In genomic region chr9:127548352-127548878, GRCh38 we compare ENCODE assay signal across 1 cellular context.
TF ChIP-seq lines count a peak whose summit lies in the region.

No MANE protein-coding gene starts in this region.

TF ChIP-seq in HepG2, 621 proteins besides CTCF, POLR2A, EP300 and RAD21 (continued from another document and continues in another):
- TF ChIP-seq PAXIP1 (CRISPR knock-in tag; conservative IDR thresholded peaks at IDR 0.05): peak; percentile 72
- TF ChIP-seq KAT7 (CRISPR knock-in tag; IDR thresholded peaks at IDR 0.05; ENCODE audit: borderline replicate concordance): 0 out of 2 replicates have a peak, but pooled peaks have one; percentile 50
- no peak; the same call in 1 of the 2 replicates for TF ChIP-seq ARID4A (CRISPR knock-in tag; IDR thresholded peaks at IDR 0.05; ENCODE audit: borderline replicate concordance)
- TF ChIP-seq ETV5 (CRISPR knock-in tag; IDR thresholded peaks at IDR 0.05; ENCODE audit: borderline replicate concordance): peak; percentile 74; the same call in 1 of the 2 replicates
- no peak for TF ChIP-seq ZFY (CRISPR knock-in tag; IDR thresholded peaks at IDR 0.05)
- peak; percentile 83 for TF ChIP-seq BHLHE40 (IDR thresholded peaks at IDR 0.05; ENCODE audit: low read length)
- TF ChIP-seq ELF3 (CRISPR knock-in tag; IDR thresholded peaks at IDR 0.05): peak; percentile 66; the same call in 1 of the 2 replicates
- peak; percentile 48; the same call in 1 of the 2 replicates for TF ChIP-seq FOXJ3 (CRISPR knock-in tag; IDR thresholded peaks at IDR 0.05; ENCODE audit: borderline replicate concordance)
- TF ChIP-seq GATAD1 (CRISPR knock-in tag; IDR thresholded peaks at IDR 0.05): 0 out of 2 replicates have a peak, but pooled peaks have one; percentile 29
- peak; percentile 27; the same call in 1 of the 2 replicates for TF ChIP-seq TFAP4 (IDR thresholded peaks at IDR 0.05; ENCODE audit: borderline replicate concordance, low read depth)
- TF ChIP-seq ZNF547 (CRISPR knock-in tag; IDR thresholded peaks at IDR 0.05): no peak
- no peak for TF ChIP-seq ZBTB20 (CRISPR knock-in tag; IDR thresholded peaks at IDR 0.05; ENCODE audit: borderline replicate concordance, low read depth)
- no peak for TF ChIP-seq ZNF780A (CRISPR knock-in tag; IDR thresholded peaks at IDR 0.05)
- TF ChIP-seq NR2F2 (IDR thresholded peaks at IDR 0.05; ENCODE audit: borderline replicate concordance, low read depth): 0 out of 2 replicates have a peak, but pooled peaks have one; percentile 28
- no peak for TF ChIP-seq FOXP1 (IDR thresholded peaks at IDR 0.05)
- TF ChIP-seq FOXP1 (CRISPR knock-in tag; IDR thresholded peaks at IDR 0.05): 0 out of 2 replicates have a peak, but pooled peaks have one; percentile 22
- no peak for TF ChIP-seq SYNCRIP (IDR thresholded peaks at IDR 0.05; ENCODE audit: insufficient read depth, low read depth, low read length)
- peak; percentile 75 for TF ChIP-seq SOX5 (CRISPR knock-in tag; IDR thresholded peaks at IDR 0.05; ENCODE audit: borderline replicate concordance)
- 0 out of 2 replicates have a peak, but pooled peaks have one; percentile 17 for TF ChIP-seq ZGPAT (CRISPR knock-in tag; IDR thresholded peaks at IDR 0.05)
- 0 out of 2 replicates have a peak, but pooled peaks have one; percentile 69 for TF ChIP-seq ARNTL (CRISPR knock-in tag; IDR thresholded peaks at IDR 0.05)
- peak; percentile 99 for TF ChIP-seq SP5 (CRISPR knock-in tag; IDR thresholded peaks at IDR 0.05; ENCODE audit: borderline replicate concordance, low read depth)
- peak; percentile 43; the same call in 1 of the 2 replicates for TF ChIP-seq ZNF430 (CRISPR knock-in tag; IDR thresholded peaks at IDR 0.05)
- no peak for TF ChIP-seq MATR3 (CRISPR knock-in tag; IDR thresholded peaks at IDR 0.05)
- TF ChIP-seq DNMT3B (CRISPR knock-in tag; conservative IDR thresholded peaks at IDR 0.05): 0 out of 2 replicates have a peak, but pooled peaks have one; percentile 71
- TF ChIP-seq POGK (CRISPR knock-in tag; conservative IDR thresholded peaks at IDR 0.05): peak; percentile 55; the same call in 1 of the 2 replicates
- TF ChIP-seq FOXA3 (CRISPR knock-in tag; IDR thresholded peaks at IDR 0.05): peak; percentile 45
- no peak for TF ChIP-seq ZNF33A (CRISPR knock-in tag; IDR thresholded peaks at IDR 0.05; ENCODE audit: borderline replicate concordance)
- no peak for TF ChIP-seq MTA1 (CRISPR knock-in tag; IDR thresholded peaks at IDR 0.05; ENCODE audit: borderline replicate concordance)
- 0 out of 2 replicates have a peak, but pooled peaks have one; percentile 46 for TF ChIP-seq ZNF792 (CRISPR knock-in tag; IDR thresholded peaks at IDR 0.05)
- peak in 1 of 2 experiments; percentile 41; a peak in 1 of 4 replicates for TF ChIP-seq REST (IDR thresholded peaks at IDR 0.05; ENCODE audit: borderline replicate concordance in 1 of 2, low read depth in 1 of 2, low read length in 2 of 2)
- TF ChIP-seq ZNF724P (CRISPR knock-in tag; IDR thresholded peaks at IDR 0.05; ENCODE audit: borderline replicate concordance): no peak
- no peak for TF ChIP-seq HIVEP1 (CRISPR knock-in tag; IDR thresholded peaks at IDR 0.05)
- no peak for TF ChIP-seq LCORL (IDR thresholded peaks at IDR 0.05)
- TF ChIP-seq LCORL (CRISPR knock-in tag; IDR thresholded peaks at IDR 0.05): 0 out of 2 replicates have a peak, but pooled peaks have one; percentile 43
- TF ChIP-seq EED (CRISPR knock-in tag; IDR thresholded peaks at IDR 0.05): no peak
- TF ChIP-seq CENPBD1 (CRISPR knock-in tag; IDR thresholded peaks at IDR 0.05; ENCODE audit: borderline replicate concordance, low read depth): no peak
- TF ChIP-seq ZNF687 (CRISPR knock-in tag; IDR thresholded peaks at IDR 0.05): peak; percentile 90
- TF ChIP-seq MEIS2 (CRISPR knock-in tag; IDR thresholded peaks at IDR 0.05): no peak
- no peak for TF ChIP-seq RBM39 (IDR thresholded peaks at IDR 0.05; ENCODE audit: low read depth, low read length, poor library complexity, severe bottlenecking)
- no peak for TF ChIP-seq ZFYVE20 (CRISPR knock-in tag; IDR thresholded peaks at IDR 0.05; ENCODE audit: borderline replicate concordance, low read depth)
- TF ChIP-seq CREBL2 (CRISPR knock-in tag; IDR thresholded peaks at IDR 0.05; ENCODE audit: borderline replicate concordance): no peak
